ENCODE assay signal across 9 cellular contexts in genomic region chr3:109224333-109224732, GRCh38.
DNase-seq lines count a peak whose midpoint lies in the region; ATAC-seq and TF ChIP-seq lines count a peak whose summit lies in the region.
"Had no signal": no experiment of that assay in that cellular context is flagged by ENCODE, and none has a peak within 500 bp of the region (broad histone marks: within the 10 kb centered on the region; RNA-seq: fewer than 3 reads in every experiment).

No MANE protein-coding gene starts in this region.

- H3K9me3 ChIP-seq in AG04450 (ENCODE audit: control insufficient read depth, insufficient read depth, low read length) = no peaks in the 10 kb centered on the region
- H3K9me3 ChIP-seq in OCI-LY3 (ENCODE audit: insufficient read depth, low read length) = no peaks in the 10 kb centered on the region

- TF ChIP-seq CTCF in AG04450 (IDR thresholded peaks at IDR 0.05; ENCODE audit: low read depth, low read length) = peak; percentile 18; the same call in 1 of the 2 replicates
- TF ChIP-seq CTCF in OCI-LY3 (IDR thresholded peaks at IDR 0.05; ENCODE audit: low read depth, low read length) = peak; percentile 67

- 0 out of 2 replicates have a peak overlapping the region, but pooled peaks have one; percentile 19 for H3K9ac ChIP-seq in OCI-LY3 (ENCODE audit: low read length)

- H3K27ac ChIP-seq in AG04450 (ENCODE audit: low read depth, low read length) (no peak overlapping the region), OCI-LY3 (ENCODE audit: low read length) (no peak overlapping the region)

- peak overlapping the region; percentile 57 for H3K4me2 ChIP-seq in OCI-LY3 (ENCODE audit: low read length)

- no peak for DNase-seq in AG04450 (ENCODE audit: low read depth, low spot score)
- DNase-seq in ELR (ENCODE audit: low read depth) = peak; percentile 42
- peak; percentile 51 for DNase-seq in iPS DF 4.7 (ENCODE audit: extremely low read depth, low spot score)
- no peak for DNase-seq in 8988T
- DNase-seq in AG20443 (ENCODE audit: low spot score) = no peak
- no peak for DNase-seq in globus pallidus (ENCODE audit: low spot score)
- DNase-seq: KBM-7 had no signal

- H3K4me1 ChIP-seq in OCI-LY3 (ENCODE audit: low read length) = no peaks in the 10 kb centered on the region

- H3K36me3 ChIP-seq in OCI-LY3 (replicated peaks; ENCODE audit: low read depth, low read length) = no peaks in the 10 kb centered on the region

- H3K79me2 ChIP-seq in OCI-LY3 (ENCODE audit: low read length) = no peaks in the 10 kb centered on the region

- CTCF ChIA-PET in AG04450 (lab: Charles Lee) = no interaction called here

- H3K4me3 ChIP-seq in AG04450 (ENCODE audit: low read depth, low read length) (no peak overlapping the region), OCI-LY3 (ENCODE audit: low read length) (peak overlapping the region; percentile 70)

- H4K20me1 ChIP-seq in OCI-LY3 (ENCODE audit: insufficient read depth, low read length) = no peaks in the 10 kb centered on the region

- no peaks in the 10 kb centered on the region for H3K27me3 ChIP-seq in AG04450 (ENCODE audit: control insufficient read depth, insufficient read depth, low read length)
- H3K27me3 ChIP-seq in OCI-LY3 (ENCODE audit: low read depth, low read length) = no peaks in the 10 kb centered on the region

- POLR2A ChIA-PET in AG04450 (lab: Yijun Ruan, JAX) = no interaction called here

- ATAC-seq in HG03571 (IDR thresholded peaks at IDR 0.05; ENCODE audit: unreplicated experiment) = no peak

- peak overlapping the region; percentile 67; the same call in 1 of the 2 replicates for H2AFZ ChIP-seq in OCI-LY3 (ENCODE audit: low read depth, low read length)

Comparison
In these comparisons a context has a peak if more than half of its experiments do, and no peak if none do; other contexts are left out.
1. DNase-seq: peak in ELR (single experiment) and iPS DF 4.7 (single experiment); none in AG04450 (single experiment), 8988T (single experiment), AG20443 (single experiment) and globus pallidus (single experiment).